ENCODE assay signal across 8 cellular contexts in genomic region chr20:37406010-37406998, GRCh38.
A peak's percentile ranks its signal among the peaks of the same experiment; 100 is the strongest.
DNase-seq lines count a peak whose midpoint lies in the region; ATAC-seq and TF ChIP-seq lines count a peak whose summit lies in the region.

No MANE protein-coding gene starts in this region.

- intact Hi-C loops in activated T-helper 2 cell treated with anti-CD3 and anti-CD28 coated beads, Interferon-gamma antibody, Interleukin-2, Interleukin-4, amounts not matched to agents 10 μg/mL and 5 μg/mL and 100 μg/mL, durations not matched to agents 14 hours and 24 hours and 36 hours (cut with micrococcal nuclease): no loop called here
- intact Hi-C loops in psoas muscle (cut with DNase I): loop anchor here in 1 of 2 donors (10.0 kb wide), 1 partner anchor 1948 kb away; no protein-coding TSS in a partner anchor

- peaks cover 7% of the 10 kb centered on the region for H3K4me1 Mint-ChIP-seq in activated T-helper 2 cell treated with anti-CD3 and anti-CD28 coated beads, Interferon-gamma antibody, Interleukin-2, Interleukin-4, amounts not matched to agents 10 μg/mL and 5 μg/mL and 100 μg/mL, durations not matched to agents 14 hours and 24 hours and 36 hours (ENCODE audit: low read depth)
- H3K4me1 Mint-ChIP-seq in glutamatergic neuron (ENCODE audit: low read depth, unreplicated experiment): peaks cover 44% of the 10 kb centered on the region

- TF ChIP-seq CTCF in glutamatergic neuron (IDR thresholded peaks at IDR 0.05; ENCODE audit: partially characterized antibody, unreplicated experiment) (no peak), psoas muscle (IDR thresholded peaks at IDR 0.05) (no peak)

- peaks cover 0 to 36% (median 9%) of the 10 kb centered on the region in 3 donors for H3K27me3 ChIP-seq in psoas muscle (ENCODE audit: insufficient read depth in 3 of 3, low read length in 2 of 3)

- DNase-seq in COLO829 (ENCODE audit: low spot score) (peak; percentile 57), NCI-H345 treated with DMSO at 0.1 percent for 48 hours (lab: John Stamatoyannopoulos, UW; ENCODE audit: unreplicated experiment) (peak; percentile 50), glutamatergic neuron (no peak), psoas muscle (peak in 1 of 2 donors; percentile 52), NCI-H2107 (lab: John Stamatoyannopoulos, UW) (no peak)
- no peak for DNase-seq in activated T-helper 2 cell treated with anti-CD3 and anti-CD28 coated beads, Interferon-gamma antibody, Interleukin-2, Interleukin-4, amounts not matched to agents 10 μg/mL and 5 μg/mL and 100 μg/mL, durations not matched to agents 14 hours and 24 hours and 36 hours (ENCODE audit: low spot score)

- peak overlapping the region; percentile 57 for H3K4me3 ChIP-seq in psoas muscle

- ATAC-seq in GM21737 (IDR thresholded peaks at IDR 0.05; ENCODE audit: unreplicated experiment) (peak; percentile 44), psoas muscle (peak; percentile 59 to 81 (median 70)), GM21367 (IDR thresholded peaks at IDR 0.05; ENCODE audit: unreplicated experiment) (no peak)

- H3K9me3 Mint-ChIP-seq in activated T-helper 2 cell treated with anti-CD3 and anti-CD28 coated beads, Interferon-gamma antibody, Interleukin-2, Interleukin-4, amounts not matched to agents 10 μg/mL and 5 μg/mL and 100 μg/mL, durations not matched to agents 14 hours and 24 hours and 36 hours: no peaks in the 10 kb centered on the region
- peaks cover 43% of the 10 kb centered on the region for H3K9me3 Mint-ChIP-seq in glutamatergic neuron (ENCODE audit: unreplicated experiment)

- peaks cover 23% of the 10 kb centered on the region for H3K27me3 Mint-ChIP-seq in activated T-helper 2 cell treated with anti-CD3 and anti-CD28 coated beads, Interferon-gamma antibody, Interleukin-2, Interleukin-4, amounts not matched to agents 10 μg/mL and 5 μg/mL and 100 μg/mL, durations not matched to agents 14 hours and 24 hours and 36 hours (ENCODE audit: low read depth)
- H3K27me3 Mint-ChIP-seq in glutamatergic neuron (ENCODE audit: unreplicated experiment): peaks cover 40% of the 10 kb centered on the region

- peak overlapping the region; percentile 18 for H3K27ac Mint-ChIP-seq in activated T-helper 2 cell treated with anti-CD3 and anti-CD28 coated beads, Interferon-gamma antibody, Interleukin-2, Interleukin-4, amounts not matched to agents 10 μg/mL and 5 μg/mL and 100 μg/mL, durations not matched to agents 14 hours and 24 hours and 36 hours
- H3K27ac Mint-ChIP-seq in glutamatergic neuron (ENCODE audit: unreplicated experiment): peak overlapping the region; percentile 96

- H3K9me3 ChIP-seq in psoas muscle: no peaks in the 10 kb centered on the region

- no peaks in the 10 kb centered on the region for H3K36me3 Mint-ChIP-seq in activated T-helper 2 cell treated with anti-CD3 and anti-CD28 coated beads, Interferon-gamma antibody, Interleukin-2, Interleukin-4, amounts not matched to agents 10 μg/mL and 5 μg/mL and 100 μg/mL, durations not matched to agents 14 hours and 24 hours and 36 hours (ENCODE audit: low read depth)
- H3K36me3 Mint-ChIP-seq in glutamatergic neuron (ENCODE audit: unreplicated experiment): no peaks in the 10 kb centered on the region

- H3K36me3 ChIP-seq in psoas muscle (ENCODE audit: insufficient read depth in 1 of 2, low read depth in 1 of 2): no peaks in the 10 kb centered on the region

- 14 to 22% (median 15%) methylated on average over 26 to 49 of the region's 49 CpGs for WGBS in psoas muscle, 3 donors

- peak overlapping the region; percentile 51 for H3K4me3 Mint-ChIP-seq in activated T-helper 2 cell treated with anti-CD3 and anti-CD28 coated beads, Interferon-gamma antibody, Interleukin-2, Interleukin-4, amounts not matched to agents 10 μg/mL and 5 μg/mL and 100 μg/mL, durations not matched to agents 14 hours and 24 hours and 36 hours (ENCODE audit: low read depth)
- peak overlapping the region; percentile 64 for H3K4me3 Mint-ChIP-seq in glutamatergic neuron (ENCODE audit: unreplicated experiment)

- no peaks in the 10 kb centered on the region for H3K4me1 ChIP-seq in psoas muscle

- no peak overlapping the region for H3K27ac ChIP-seq in psoas muscle

Comparison
In these comparisons a context has a peak if more than half of its experiments do, and no peak if none do; other contexts are left out.
1. DNase-seq: peak in COLO829 (single experiment) and NCI-H345 treated with DMSO at 0.1 percent for 48 hours (single experiment); none in activated T-helper 2 cell treated with anti-CD3 and anti-CD28 coated beads, Interferon-gamma antibody, Interleukin-2, Interleukin-4, amounts not matched to agents 10 μg/mL and 5 μg/mL and 100 μg/mL, durations not matched to agents 14 hours and 24 hours and 36 hours (single experiment), glutamatergic neuron (single experiment) and NCI-H2107 (single experiment).